In genomic region chr2:124283090-124283489, GRCh38 we compare ENCODE assay signal across 17 cellular contexts.
DNase-seq lines count a peak whose midpoint lies in the region; ATAC-seq and TF ChIP-seq lines count a peak whose summit lies in the region.
"Had no signal": no experiment of that assay in that cellular context is flagged by ENCODE, and none has a peak within 500 bp of the region (broad histone marks: within the 10 kb centered on the region; RNA-seq: fewer than 3 reads in every experiment).

No MANE protein-coding gene starts in this region.

- H3K4me1 ChIP-seq in HAP-1 (no peaks in the 10 kb centered on the region; the same call in 1 of the 2 replicates), smooth muscle cell (ENCODE audit: low read depth) (no peaks in the 10 kb centered on the region), OCI-LY7 (ENCODE audit: insufficient read depth, low read length, poor library complexity, severe bottlenecking) (no peaks in the 10 kb centered on the region)
- H3K4me1 ChIP-seq: esophagus squamous epithelium, suprapubic skin had no signal

- no peak overlapping the region for H2AFZ ChIP-seq in smooth muscle cell (ENCODE audit: low read depth)
- no peak overlapping the region for H2AFZ ChIP-seq in OCI-LY7 (ENCODE audit: low read length)

- peaks cover 6% of the 10 kb centered on the region for H3K4me1 Mint-ChIP-seq in MCF 10A (ENCODE audit: insufficient read depth, unreplicated experiment)
- H3K4me1 Mint-ChIP-seq: activated CD4-positive, alpha-beta memory T cell treated with anti-CD3 and anti-CD28 coated beads, Interleukin-2, amount 10 ng/mL, durations not matched to agents 7 days and 5 days; CD4-positive, alpha-beta memory T cell; central memory CD8-positive, alpha-beta T cell; naive B cell had no signal

- H3K4me3 ChIP-seq in HAP-1 = no peak overlapping the region
- no peak overlapping the region for H3K4me3 ChIP-seq in retinal pigment epithelial cell (ENCODE audit: low read length)
- H3K4me3 ChIP-seq in smooth muscle cell = no peak overlapping the region
- no peak overlapping the region for H3K4me3 ChIP-seq in OCI-LY7 (ENCODE audit: low read depth, low read length, poor library complexity, severe bottlenecking)
- H3K4me3 ChIP-seq: esophagus squamous epithelium, suprapubic skin had no signal

- no peak overlapping the region for H3K27ac ChIP-seq in smooth muscle cell (ENCODE audit: low read depth)
- H3K27ac ChIP-seq in OCI-LY7 (ENCODE audit: low read depth, low read length, poor library complexity, severe bottlenecking) = no peak overlapping the region
- H3K27ac ChIP-seq: esophagus squamous epithelium, suprapubic skin had no signal

- peak; percentile 30 to 69 for DNase-seq in HAP-1 (ENCODE audit: low spot score in 2 of 2)
- DNase-seq in NCI-H2171 treated with DMSO at 0.1 percent for 48 hours (lab: John Stamatoyannopoulos, UW) = peak; percentile 58
- peak; percentile 83 for DNase-seq in MCF 10A (ENCODE audit: unreplicated experiment)
- DNase-seq in retinal pigment epithelial cell (ENCODE audit: low read depth) = peak; percentile 56
- DNase-seq in ecto neural progenitor cell (ENCODE audit: low spot score) = no peak
- no peak for DNase-seq in smooth muscle cell (lab: John Stamatoyannopoulos, UW; ENCODE audit: unreplicated experiment)
- DNase-seq in OCI-LY7 (ENCODE audit: low spot score) = no peak
- DNase-seq: activated CD4-positive, alpha-beta memory T cell treated with anti-CD3 and anti-CD28 coated beads, Interleukin-2, amount 10 ng/mL, durations not matched to agents 7 days and 5 days; activated naive CD4-positive, alpha-beta T cell treated with anti-CD3 and anti-CD28 coated beads for 36 hours; CD4-positive, alpha-beta memory T cell; esophagus squamous epithelium; MV-4-11; naive B cell had no signal

- H3K9me3 ChIP-seq in HAP-1 = no peaks in the 10 kb centered on the region
- H3K9me3 ChIP-seq in smooth muscle cell (replicated peaks; ENCODE audit: low read depth) = no peaks in the 10 kb centered on the region
- no peaks in the 10 kb centered on the region for H3K9me3 ChIP-seq in OCI-LY7 (ENCODE audit: low read length)
- H3K9me3 ChIP-seq: suprapubic skin had no signal

- in situ Hi-C loops in HAP-1 (cut with MboI; ENCODE audit: low sequenced_read_pairs) = no loop called here

- TF ChIP-seq CTCF in MCF 10A (IDR thresholded peaks at IDR 0.05; ENCODE audit: unreplicated experiment) = no peak
- TF ChIP-seq CTCF in retinal pigment epithelial cell (conservative IDR thresholded peaks at IDR 0.05; ENCODE audit: low read depth, low read length) = no peak
- TF ChIP-seq CTCF in smooth muscle cell (IDR thresholded peaks at IDR 0.05; ENCODE audit: borderline replicate concordance, insufficient read depth, poor library complexity, severe bottlenecking) = no peak
- TF ChIP-seq CTCF in OCI-LY7 (conservative IDR thresholded peaks at IDR 0.05; ENCODE audit: low read length) = no peak

- H3K9ac ChIP-seq in smooth muscle cell (ENCODE audit: low read depth) = no peak overlapping the region

- no peaks in the 10 kb centered on the region for H3K9me2 ChIP-seq in OCI-LY7 (ENCODE audit: insufficient read depth, low read length)

- POLR2A ChIA-PET in MCF 10A (lab: Yijun Ruan, JAX) = no interaction called here
- POLR2A ChIA-PET in OCI-LY7 (lab: Charles Lee) = no interaction called here

- no peaks in the 10 kb centered on the region for H4K20me1 ChIP-seq in smooth muscle cell (ENCODE audit: low read depth)
- no peaks in the 10 kb centered on the region for H4K20me1 ChIP-seq in OCI-LY7 (ENCODE audit: insufficient read depth, low read length)

- CTCF ChIA-PET in MCF 10A (lab: Yijun Ruan, JAX) (no interaction called here), OCI-LY7 (lab: Charles Lee; ENCODE audit: unreplicated experiment) (no interaction called here)

- no peaks in the 10 kb centered on the region for H3F3A ChIP-seq in smooth muscle cell (ENCODE audit: low read depth)

- H3K79me2 ChIP-seq in smooth muscle cell (ENCODE audit: low read depth) (no peaks in the 10 kb centered on the region), OCI-LY7 (ENCODE audit: insufficient read depth, low read depth, low read length) (no peaks in the 10 kb centered on the region)

- peaks cover 6% of the 10 kb centered on the region for H3K36me3 Mint-ChIP-seq in MCF 10A (ENCODE audit: insufficient read depth, unreplicated experiment)
- H3K36me3 Mint-ChIP-seq: CD4-positive, alpha-beta memory T cell; naive B cell had no signal

- no peaks in the 10 kb centered on the region for H3K9me3 Mint-ChIP-seq in MCF 10A (ENCODE audit: unreplicated experiment)
- H3K9me3 Mint-ChIP-seq: activated naive CD4-positive, alpha-beta T cell treated with anti-CD3 and anti-CD28 coated beads for 36 hours; central memory CD8-positive, alpha-beta T cell had no signal

- no peak overlapping the region for H3K4me2 ChIP-seq in smooth muscle cell
- H3K4me2 ChIP-seq in OCI-LY7 (ENCODE audit: low read length) = no peak overlapping the region

- ATAC-seq in GM19452 (IDR thresholded peaks at IDR 0.05; ENCODE audit: unreplicated experiment) = no peak

- H3K36me3 ChIP-seq in HAP-1 (replicated peaks) (no peaks in the 10 kb centered on the region), smooth muscle cell (ENCODE audit: low read depth) (no peaks in the 10 kb centered on the region), OCI-LY7 (ENCODE audit: insufficient read depth, low read length) (no peaks in the 10 kb centered on the region)
- H3K36me3 ChIP-seq: esophagus squamous epithelium, suprapubic skin had no signal

- no peaks in the 10 kb centered on the region for H3K27me3 ChIP-seq in HAP-1 (ENCODE audit: low read depth)
- H3K27me3 ChIP-seq in smooth muscle cell (ENCODE audit: low read depth) = no peaks in the 10 kb centered on the region
- H3K27me3 ChIP-seq: esophagus squamous epithelium, suprapubic skin had no signal

- no peaks in the 10 kb centered on the region for H3K27me3 Mint-ChIP-seq in MCF 10A (ENCODE audit: insufficient read depth, unreplicated experiment)
- H3K27me3 Mint-ChIP-seq: activated CD4-positive, alpha-beta memory T cell treated with anti-CD3 and anti-CD28 coated beads, Interleukin-2, amount 10 ng/mL, durations not matched to agents 7 days and 5 days; CD4-positive, alpha-beta memory T cell; central memory CD8-positive, alpha-beta T cell; naive B cell had no signal

- intact Hi-C loops in MCF 10A (cut with micrococcal nuclease) = no loop called here
- intact Hi-C loops in OCI-LY7 (cut with micrococcal nuclease; ENCODE audit: unreplicated experiment) = no loop called here

- BruUV-seq in MCF 10A (replicated peaks; lab: Mats Ljungman, UMichigan) (no TSS peak), OCI-LY7 (replicated peaks; lab: Mats Ljungman, UMichigan) (no TSS peak)

- H3K27ac Mint-ChIP-seq in MCF 10A (ENCODE audit: low read depth, unreplicated experiment) = no peak overlapping the region
- H3K27ac Mint-ChIP-seq: activated CD4-positive, alpha-beta memory T cell treated with anti-CD3 and anti-CD28 coated beads, Interleukin-2, amount 10 ng/mL, durations not matched to agents 7 days and 5 days; activated naive CD4-positive, alpha-beta T cell treated with anti-CD3 and anti-CD28 coated beads for 36 hours; CD4-positive, alpha-beta memory T cell; naive B cell; T-helper 2 cell treated with Interferon-gamma antibody and Interleukin-4, amounts not matched to agents 5 μg/mL and 100 μg/mL, for 36 hours had no signal

- no peak overlapping the region for H3K4me3 Mint-ChIP-seq in MCF 10A (ENCODE audit: unreplicated experiment)
- H3K4me3 Mint-ChIP-seq: activated CD4-positive, alpha-beta memory T cell treated with anti-CD3 and anti-CD28 coated beads, Interleukin-2, amount 10 ng/mL, durations not matched to agents 7 days and 5 days; activated naive CD4-positive, alpha-beta T cell treated with anti-CD3 and anti-CD28 coated beads for 36 hours; CD4-positive, alpha-beta memory T cell; central memory CD8-positive, alpha-beta T cell; naive B cell; T-helper 2 cell treated with Interferon-gamma antibody and Interleukin-4, amounts not matched to agents 5 μg/mL and 100 μg/mL, for 36 hours had no signal

Comparison
In these comparisons a context has a peak if more than half of its experiments do, and no peak if none do; other contexts are left out.
1. DNase-seq: peak in HAP-1 (2 of 2), NCI-H2171 treated with DMSO at 0.1 percent for 48 hours (single experiment), MCF 10A (single experiment) and retinal pigment epithelial cell (single experiment); none in ecto neural progenitor cell (single experiment), smooth muscle cell (single experiment) and OCI-LY7 (single experiment).